In the genomic region with DNA sequence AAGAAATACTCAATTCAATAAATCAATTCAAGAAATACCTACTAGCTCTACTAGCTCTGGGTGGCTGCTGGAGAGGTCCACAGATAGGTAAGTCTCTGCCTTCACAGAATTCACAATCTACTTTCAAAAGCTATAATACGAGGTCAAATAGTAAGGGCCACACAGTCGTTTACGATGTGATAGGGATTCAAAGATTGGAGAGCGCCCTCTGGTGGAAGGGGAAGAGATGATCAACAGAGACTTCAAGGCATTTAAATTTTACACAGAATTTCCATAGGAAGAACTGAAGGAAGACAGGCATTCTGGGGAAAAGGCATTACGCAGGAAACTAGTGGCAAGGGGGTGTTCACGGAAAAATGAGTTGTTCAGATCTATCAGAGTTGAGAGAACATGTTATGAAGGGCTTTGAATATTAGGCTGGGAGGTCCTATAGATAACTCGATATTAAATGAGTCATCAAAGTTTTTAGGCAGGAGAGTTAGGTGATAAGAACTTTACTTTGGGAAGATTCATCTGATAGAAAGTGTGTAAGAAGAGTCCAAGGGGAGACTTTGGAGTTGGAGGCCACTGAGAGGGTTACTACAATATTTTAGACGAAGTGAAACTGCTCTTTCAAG, we compare ENCODE assay signal across 2 cellular contexts.
TF ChIP-seq lines count a peak whose summit lies in the region.

No MANE protein-coding gene starts in this region.

TF ChIP-seq in HEK293T, 16 proteins besides CTCF, POLR2A, EP300 and RAD21 (continued from another document):
- no peak for TF ChIP-seq PKNOX1 (IDR thresholded peaks at IDR 0.05)
- no peak for TF ChIP-seq NFRKB (IDR thresholded peaks at IDR 0.05)
- no peak for TF ChIP-seq FOXA1 (IDR thresholded peaks at IDR 0.05)
- no peak for TF ChIP-seq BHLHE40 (IDR thresholded peaks at IDR 0.05; ENCODE audit: borderline replicate concordance)
- no peak for TF ChIP-seq FOXK2 (IDR thresholded peaks at IDR 0.05)
- no peak for TF ChIP-seq SP1 (IDR thresholded peaks at IDR 0.05)

TF ChIP-seq in endothelial cell of umbilical vein, 7 proteins besides CTCF, POLR2A, EP300 and RAD21 (continued from another document):
- no peak for TF ChIP-seq EZH2 (IDR thresholded peaks at IDR 0.05; ENCODE audit: borderline replicate concordance, low read depth, low read length, severe bottlenecking)
TF ChIP-seq in endothelial cell of umbilical vein: peak in this region for 0.
